Comparison of ENCODE assay signal across 8 cellular contexts in the genomic region with DNA sequence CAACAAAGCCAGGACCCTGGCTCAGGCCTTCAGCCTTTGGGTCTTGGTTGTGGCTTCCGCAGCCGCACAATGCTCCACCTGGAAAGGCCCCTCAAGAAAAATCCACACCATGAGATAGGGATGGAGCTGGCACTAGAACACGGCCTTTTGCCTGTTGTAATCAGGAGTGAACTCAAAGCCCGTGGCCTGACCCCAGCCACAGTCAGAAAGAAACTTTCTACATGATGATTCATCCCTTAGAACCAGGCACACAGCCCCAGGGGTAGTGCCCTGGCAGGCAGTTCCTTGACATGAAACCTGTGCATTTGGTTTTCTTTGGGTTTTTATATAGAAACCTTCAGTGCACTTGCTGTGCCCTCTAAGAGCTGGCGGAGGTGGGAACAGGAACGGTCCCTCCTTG. TPM values are rescaled to one million over a fixed set of nuclear protein-coding genes. Genes with fewer than 3 reads are reported as not detected.
DNase-seq lines count a peak whose midpoint lies in the region; ATAC-seq and TF ChIP-seq lines count a peak whose summit lies in the region.

No MANE protein-coding gene starts in this region.

- intact Hi-C loops in activated naive CD4-positive, alpha-beta T cell treated with anti-CD3 and anti-CD28 coated beads for 36 hours (cut with micrococcal nuclease): loop anchor here (5.0 kb wide), 3 partner anchors 47 to 218 kb away; partner anchors contain the start of gene DICER1

- H3K36me3 Mint-ChIP-seq in activated CD4-positive, alpha-beta T cell treated with anti-CD3 and anti-CD28 coated beads, Interleukin-2, amount 10 ng/mL, durations not matched to agents 7 days and 5 days (ENCODE audit: low read depth): no peaks in the 10 kb centered on the region
- no peaks in the 10 kb centered on the region for H3K36me3 Mint-ChIP-seq in activated naive CD4-positive, alpha-beta T cell treated with anti-CD3 and anti-CD28 coated beads for 36 hours (ENCODE audit: low read depth)

- 63% methylated on average over 6 of the region's 6 CpGs for WGBS in liver

- TF ChIP-seq RAD21 in liver (IDR thresholded peaks at IDR 0.05): peak; percentile 14 to 25

- peak overlapping the region; percentile 84 to 85 for H3K27ac ChIP-seq in liver (ENCODE audit: low read depth in 1 of 2, low read length in 2 of 2)

- H3K36me3 ChIP-seq in liver (ENCODE audit: control insufficient read depth in 4 of 4, insufficient read depth in 3 of 4, low read depth in 1 of 4, low read length in 3 of 4): no peaks in the 10 kb centered on the region

- H3K9me3 ChIP-seq in liver (ENCODE audit: control insufficient read depth in 4 of 4, low read length in 3 of 4): no peaks in the 10 kb centered on the region

- POLR2A ChIA-PET in activated CD4-positive, alpha-beta T cell treated with anti-CD3 and anti-CD28 coated beads, Interleukin-2, amount 10 ng/mL, durations not matched to agents 7 days and 5 days (lab: Charles Lee): no interaction called here

- H3K27me3 ChIP-seq in liver (ENCODE audit: control insufficient read depth in 4 of 4, insufficient read depth in 4 of 4, low read length in 3 of 4): no peaks in the 10 kb centered on the region

- peak; percentile 54 to 70 for DNase-seq in activated CD4-positive, alpha-beta T cell treated with anti-CD3 and anti-CD28 coated beads, Interleukin-2, amount 50 U/mL, for 48 hours
- no peak for DNase-seq in activated CD4-positive, alpha-beta T cell treated with anti-CD3 and anti-CD28 coated beads, Interleukin-2, amount 10 ng/mL, durations not matched to agents 7 days and 5 days
- peak; percentile 71 for DNase-seq in activated naive CD4-positive, alpha-beta T cell treated with anti-CD3 and anti-CD28 coated beads for 36 hours
- DNase-seq in DMS53 treated with DMSO at 0.1 percent for 48 hours (lab: John Stamatoyannopoulos, UW; ENCODE audit: unreplicated experiment) (no peak), medulla oblongata (ENCODE audit: extremely low spot score) (no peak), NCI-H2171 treated with DMSO at 0.1 percent for 48 hours (lab: John Stamatoyannopoulos, UW) (no peak)

- H3K4me1 Mint-ChIP-seq in activated CD4-positive, alpha-beta T cell treated with anti-CD3 and anti-CD28 coated beads, Interleukin-2, amount 10 ng/mL, durations not matched to agents 7 days and 5 days: peaks cover 27% of the 10 kb centered on the region
- H3K4me1 Mint-ChIP-seq in activated naive CD4-positive, alpha-beta T cell treated with anti-CD3 and anti-CD28 coated beads for 36 hours (ENCODE audit: low read depth): peaks cover 15% of the 10 kb centered on the region

- peak overlapping the region in 1 of 2 donors; percentile 55 for H3K9ac ChIP-seq in liver (ENCODE audit: low read depth in 1 of 2, low read length in 2 of 2)

- TF ChIP-seq CTCF in liver (IDR thresholded peaks at IDR 0.05; ENCODE audit: low read depth, low read length, missing input control): no peak

- no peak overlapping the region for H3K4me3 ChIP-seq in liver (ENCODE audit: low read depth in 1 of 3, low read length in 3 of 3)

- CTCF ChIA-PET in activated CD4-positive, alpha-beta T cell treated with anti-CD3 and anti-CD28 coated beads, Interleukin-2, amount 10 ng/mL, durations not matched to agents 7 days and 5 days (lab: Charles Lee): no interaction called here
- CTCF ChIA-PET in activated naive CD4-positive, alpha-beta T cell treated with anti-CD3 and anti-CD28 coated beads for 36 hours (lab: Charles Lee): no interaction called here

- H3K9me3 Mint-ChIP-seq in activated CD4-positive, alpha-beta T cell treated with anti-CD3 and anti-CD28 coated beads, Interleukin-2, amount 10 ng/mL, durations not matched to agents 7 days and 5 days: no peaks in the 10 kb centered on the region
- H3K9me3 Mint-ChIP-seq in activated naive CD4-positive, alpha-beta T cell treated with anti-CD3 and anti-CD28 coated beads for 36 hours: no peaks in the 10 kb centered on the region

- no peak overlapping the region for H3K27ac Mint-ChIP-seq in activated CD4-positive, alpha-beta T cell treated with anti-CD3 and anti-CD28 coated beads, Interleukin-2, amount 10 ng/mL, durations not matched to agents 7 days and 5 days
- H3K27ac Mint-ChIP-seq in activated naive CD4-positive, alpha-beta T cell treated with anti-CD3 and anti-CD28 coated beads for 36 hours: no peak overlapping the region

- H3K4me3 Mint-ChIP-seq in activated CD4-positive, alpha-beta T cell treated with anti-CD3 and anti-CD28 coated beads, Interleukin-2, amount 10 ng/mL, durations not matched to agents 7 days and 5 days: no peak overlapping the region
- H3K4me3 Mint-ChIP-seq in activated naive CD4-positive, alpha-beta T cell treated with anti-CD3 and anti-CD28 coated beads for 36 hours: no peak overlapping the region

- ATAC-seq in HG03103 (IDR thresholded peaks at IDR 0.05; ENCODE audit: low read depth, unreplicated experiment): peak; percentile 48

- peaks cover 29% of the 10 kb centered on the region for H3K27me3 Mint-ChIP-seq in activated CD4-positive, alpha-beta T cell treated with anti-CD3 and anti-CD28 coated beads, Interleukin-2, amount 10 ng/mL, durations not matched to agents 7 days and 5 days
- peaks cover 21% of the 10 kb centered on the region for H3K27me3 Mint-ChIP-seq in activated naive CD4-positive, alpha-beta T cell treated with anti-CD3 and anti-CD28 coated beads for 36 hours (ENCODE audit: low read depth)

- peaks cover 22 to 76% (median 57%) of the 10 kb centered on the region in 4 donors for H3K4me1 ChIP-seq in liver (ENCODE audit: control insufficient read depth in 4 of 4, insufficient read depth in 4 of 4, low read length in 3 of 4)

TF ChIP-seq in liver, 16 proteins besides CTCF, POLR2A, EP300 and RAD21 (continues in another document):
- TF ChIP-seq SP1 (IDR thresholded peaks at IDR 0.05) (peak; percentile 29), TAF1 (conservative IDR thresholded peaks at IDR 0.05) (no peak), NR2F2 (IDR thresholded peaks at IDR 0.05) (peak; percentile 46), FOXA1 (IDR thresholded peaks at IDR 0.05) (no peak), GABPA (IDR thresholded peaks at IDR 0.05 in 1 of 2, conservative IDR thresholded peaks at IDR 0.05 in 1 of 2) (no peak), RXRA (IDR thresholded peaks at IDR 0.05) (peak; percentile 49 to 90), ATF3 (IDR thresholded peaks at IDR 0.05) (no peak), YY1 (IDR thresholded peaks at IDR 0.05) (no peak), HNF4G (IDR thresholded peaks at IDR 0.05) (no peak), ZBTB33 (IDR thresholded peaks at IDR 0.05) (no peak), FOXA2 (IDR thresholded peaks at IDR 0.05) (no peak), JUND (IDR thresholded peaks at IDR 0.05) (peak; percentile 47 to 93), EGR1 (IDR thresholded peaks at IDR 0.05; ENCODE audit: low read depth in 2 of 2) (no peak), HNF4A (conservative IDR thresholded peaks at IDR 0.05) (no peak)
- TF ChIP-seq, protein P1, sequence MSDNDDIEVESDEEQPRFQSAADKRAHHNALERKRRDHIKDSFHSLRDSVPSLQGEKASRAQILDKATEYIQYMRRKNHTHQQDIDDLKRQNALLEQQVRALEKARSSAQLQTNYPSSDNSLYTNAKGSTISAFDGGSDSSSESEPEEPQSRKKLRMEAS (IDR thresholded peaks at IDR 0.05): peak; percentile 28

RNA-seq across cellular contexts. Expression of gene CLMN, which starts 5.1 kb away (rescaled TPM):
- under 1 TPM; 0.42 to 0.94 TPM for total RNA-seq in activated CD4-positive, alpha-beta T cell treated with anti-CD3 and anti-CD28 coated beads, Interleukin-2, amount 10 ng/mL, durations not matched to agents 7 days and 5 days
- total RNA-seq in activated naive CD4-positive, alpha-beta T cell treated with anti-CD3 and anti-CD28 coated beads for 36 hours: 1 to 10 TPM; 1.9 to 2.6 TPM
- total RNA-seq in liver: 10 to 100 TPM in 1 of 2 donors, 1 to 10 TPM in 1; 6.0 to 40.1 TPM
- polyA plus RNA-seq in liver: 10 to 100 TPM in 1 of 2 donors, 1 to 10 TPM in 1; 8.2 to 41.1 TPM

Comparison
In these comparisons a context has a peak if more than half of its experiments do, and no peak if none do; other contexts are left out.
1. DNase-seq: peak in activated CD4-positive, alpha-beta T cell treated with anti-CD3 and anti-CD28 coated beads, Interleukin-2, amount 50 U/mL, for 48 hours (2 of 2) and activated naive CD4-positive, alpha-beta T cell treated with anti-CD3 and anti-CD28 coated beads for 36 hours (single experiment); none in activated CD4-positive, alpha-beta T cell treated with anti-CD3 and anti-CD28 coated beads, Interleukin-2, amount 10 ng/mL, durations not matched to agents 7 days and 5 days (single experiment), DMS53 treated with DMSO at 0.1 percent for 48 hours (single experiment), medulla oblongata (single experiment) and NCI-H2171 treated with DMSO at 0.1 percent for 48 hours (single experiment).